In genomic region chr9:135075234-135076142, GRCh38 we compare ENCODE assay signal across 8 cellular contexts. TPM values are rescaled to one million over a fixed set of nuclear protein-coding genes. Genes with fewer than 3 reads are reported as not detected.
DNase-seq lines count a peak whose midpoint lies in the region; ATAC-seq lines count a peak whose summit lies in the region.

No MANE protein-coding gene starts in this region.

- DNase-seq in ELF-1 (ENCODE audit: low read depth, low spot score) (peak; percentile 50), SW480 (ENCODE audit: low spot score) (peak; percentile 60), hypothalamus (lab: John Stamatoyannopoulos, UW) (peak in 40 of 51 donors; percentile 8 to 78 (median 60)), sciatic nerve (ENCODE audit: low spot score) (peak; percentile 68), NOMO-1 treated with DMSO at 0.1 percent for 48 hours (lab: John Stamatoyannopoulos, UW; ENCODE audit: unreplicated experiment) (no peak)
- no peak for DNase-seq in stimulated activated naive CD4-positive, alpha-beta T cell (lab: John Stamatoyannopoulos, UW)

- ATAC-seq in sciatic nerve (peak; percentile 89), GM19467 (IDR thresholded peaks at IDR 0.05; ENCODE audit: unreplicated experiment) (no peak), GM18870 (IDR thresholded peaks at IDR 0.05; ENCODE audit: unreplicated experiment) (no peak)

- intact Hi-C loops in sciatic nerve (cut with DNase I) = loop anchor here (5.0 kb wide), 1 partner anchor 342 kb away; no protein-coding TSS in a partner anchor

RNA-seq across cellular contexts. Expression of gene OLFM1, which starts 12.0 kb away (rescaled TPM):
- 40.7 TPM for total RNA-seq in sciatic nerve

Comparison
In these comparisons a context has a peak if more than half of its experiments do, and no peak if none do; other contexts are left out.
1. DNase-seq: peak in ELF-1 (single experiment), SW480 (single experiment), hypothalamus (40 of 51) and sciatic nerve (single experiment); none in stimulated activated naive CD4-positive, alpha-beta T cell (0 of 6) and NOMO-1 treated with DMSO at 0.1 percent for 48 hours (single experiment).